ENCODE assay signal across 8 cellular contexts in the genomic region with DNA sequence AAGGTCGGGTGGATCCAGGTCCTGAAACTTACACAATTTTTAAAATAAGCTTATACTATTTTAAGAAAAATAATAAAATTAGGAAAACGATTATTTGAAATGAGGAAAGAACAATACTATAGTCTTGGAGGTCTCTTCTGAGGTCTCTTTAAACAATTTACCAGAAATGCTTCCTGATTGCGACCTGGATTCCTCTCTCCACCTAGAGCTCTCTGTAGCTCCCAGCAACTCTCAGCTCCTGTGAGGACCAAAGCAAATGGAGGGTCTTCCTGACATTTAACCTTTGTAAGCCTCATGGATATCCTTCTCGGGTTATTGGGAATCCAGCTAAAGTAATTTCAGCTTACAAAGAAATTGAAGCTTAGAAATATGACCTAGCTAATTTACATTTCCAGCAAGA. TPM values are rescaled to one million over a fixed set of nuclear protein-coding genes. Genes with fewer than 3 reads are reported as not detected.
DNase-seq lines count a peak whose midpoint lies in the region; ATAC-seq, FAIRE-seq and TF ChIP-seq lines count a peak whose summit lies in the region.

No MANE protein-coding gene starts in this region.

- peak overlapping the region; percentile 96 for H3K4me3 Mint-ChIP-seq in dendritic cell treated with granulocyte-macrophage colony-stimulating factor and Interleukin-4, amounts not matched to agents 40 ng/mL and 50 ng/mL, for 4 days
- H3K4me3 Mint-ChIP-seq in naive thymus-derived CD8-positive, alpha-beta T cell, result peak overlapping the region; percentile 88 to 99 (median 97)

- H3K9me3 Mint-ChIP-seq in dendritic cell treated with granulocyte-macrophage colony-stimulating factor and Interleukin-4, amounts not matched to agents 40 ng/mL and 50 ng/mL, for 4 days, result peaks cover 26% of the 10 kb centered on the region
- H3K9me3 Mint-ChIP-seq in naive thymus-derived CD8-positive, alpha-beta T cell, result peaks cover 0 to 14% (median 10%) of the 10 kb centered on the region in 9 donors

- peaks cover 10% of the 10 kb centered on the region for H3K4me1 ChIP-seq in Karpas-422 (ENCODE audit: low read length)
- H3K4me1 ChIP-seq in adrenal gland (replicated peaks in 1 of 2), result peaks cover 0 to 8% of the 10 kb centered on the region in 2 donors

- H3K27me3 ChIP-seq in Karpas-422 (ENCODE audit: low read length), result no peaks in the 10 kb centered on the region
- H3K27me3 ChIP-seq in adrenal gland, result no peaks in the 10 kb centered on the region

- H3K4me1 Mint-ChIP-seq in dendritic cell treated with granulocyte-macrophage colony-stimulating factor and Interleukin-4, amounts not matched to agents 40 ng/mL and 50 ng/mL, for 4 days (ENCODE audit: low read depth), result peaks cover 8% of the 10 kb centered on the region
- H3K4me1 Mint-ChIP-seq in naive thymus-derived CD8-positive, alpha-beta T cell, result peaks cover 13 to 22% (median 20%) of the 10 kb centered on the region in 4 donors

- POLR2A ChIA-PET in naive thymus-derived CD8-positive, alpha-beta T cell (lab: Charles Lee), result interaction anchor here (0.7 to 1.0 kb wide), 4 partner anchors 19 to 924 kb away, joined by 3 to 5 read pairs (median 4); a partner anchor contains a TSS

- no peaks in the 10 kb centered on the region for H3K27me3 Mint-ChIP-seq in dendritic cell treated with granulocyte-macrophage colony-stimulating factor and Interleukin-4, amounts not matched to agents 40 ng/mL and 50 ng/mL, for 4 days
- no peaks in the 10 kb centered on the region for H3K27me3 Mint-ChIP-seq in naive thymus-derived CD8-positive, alpha-beta T cell

- no peaks in the 10 kb centered on the region for H4K20me1 ChIP-seq in Karpas-422 (ENCODE audit: insufficient read depth, low read depth, low read length)

- no peak for FAIRE-seq in GM19239 (lab: Jason Lieb, UNC)

- no peak for TF ChIP-seq POLR2A in adrenal gland (IDR thresholded peaks at IDR 0.05)

- intact Hi-C loops in dendritic cell treated with granulocyte-macrophage colony-stimulating factor and Interleukin-4, amounts not matched to agents 40 ng/mL and 50 ng/mL, for 4 days (cut with micrococcal nuclease), result loop anchor here (5.0 kb wide), 1 partner anchor 216 kb away; a partner anchor contains a TSS
- intact Hi-C loops in adrenal gland (cut with DNase I) (no loop called here), posterior cingulate gyrus (cut with DNase I) (no loop called here)

- H3K9ac ChIP-seq in Karpas-422 (ENCODE audit: low read length), result peak overlapping the region; percentile 55; the same call in 1 of the 2 replicates

- H3K27ac Mint-ChIP-seq in dendritic cell treated with granulocyte-macrophage colony-stimulating factor and Interleukin-4, amounts not matched to agents 40 ng/mL and 50 ng/mL, for 4 days, result peak overlapping the region; percentile 84
- peak overlapping the region in 6 of 10 donors; percentile 71 to 96 (median 92) for H3K27ac Mint-ChIP-seq in naive thymus-derived CD8-positive, alpha-beta T cell

- H3K27ac ChIP-seq in Karpas-422 (ENCODE audit: low read length), result no peak overlapping the region
- H3K27ac ChIP-seq in adrenal gland, result peak overlapping the region in 2 of 5 donors; percentile 70 to 79

- H3K4me3 ChIP-seq in AG09309 (ENCODE audit: control insufficient read depth, low read depth, low read length) (peak overlapping the region; percentile 94), Karpas-422 (ENCODE audit: low read length) (peak overlapping the region; percentile 71), adrenal gland (peak overlapping the region in 2 of 4 donors; percentile 65 to 91)

- H3K36me3 Mint-ChIP-seq in dendritic cell treated with granulocyte-macrophage colony-stimulating factor and Interleukin-4, amounts not matched to agents 40 ng/mL and 50 ng/mL, for 4 days (ENCODE audit: low read depth), result peaks cover 22% of the 10 kb centered on the region
- H3K36me3 Mint-ChIP-seq in naive thymus-derived CD8-positive, alpha-beta T cell, result peaks cover 6 to 18% (median 12%) of the 10 kb centered on the region in 3 donors

- H2AFZ ChIP-seq in Karpas-422 (ENCODE audit: low read length), result no peak overlapping the region

- H3K36me3 ChIP-seq in Karpas-422 (ENCODE audit: insufficient read depth, low read length) (no peaks in the 10 kb centered on the region), adrenal gland (replicated peaks in 1 of 2) (no peaks in the 10 kb centered on the region)

- TF ChIP-seq CTCF in AG09309 (IDR thresholded peaks at IDR 0.05; ENCODE audit: control insufficient read depth, insufficient read depth, low read depth, low read length, missing control alignments) (no peak), adrenal gland (IDR thresholded peaks at IDR 0.05) (no peak)

- no peaks in the 10 kb centered on the region for H3K9me2 ChIP-seq in Karpas-422 (replicated peaks; ENCODE audit: insufficient read depth, low read length)

- no peak for ATAC-seq in naive thymus-derived CD8-positive, alpha-beta T cell

- DNase-seq in AG09309 (ENCODE audit: low read depth), result no peak
- no peak for DNase-seq in Karpas-422
- DNase-seq in naive thymus-derived CD8-positive, alpha-beta T cell, result no peak
- no peak for DNase-seq in adrenal gland
- no peak for DNase-seq in RKO (ENCODE audit: low spot score)
- DNase-seq in posterior cingulate gyrus, result no peak
- DNase-seq in GM19239 (ENCODE audit: insufficient read length, low spot score), result no peak

- no peaks in the 10 kb centered on the region for H3K79me2 ChIP-seq in Karpas-422 (ENCODE audit: low read length)

- H3K9me3 ChIP-seq in Karpas-422 (ENCODE audit: low read length) (peaks cover 4% of the 10 kb centered on the region; the same call in 1 of the 2 replicates), adrenal gland (replicated peaks in 1 of 3) (peaks cover 0 to 6% (median 0%) of the 10 kb centered on the region in 3 donors)

- WGBS in adrenal gland, 4 donors, result 25 to 30% (median 28%) methylated on average over 4 of the region's 4 CpGs

- peak overlapping the region; percentile 81 for H3K4me2 ChIP-seq in Karpas-422 (ENCODE audit: low read depth, low read length, poor library complexity, severe bottlenecking)

RNA-seq across cellular contexts. Expression of a gene that starts 0.9 kb away (rescaled TPM):
- total RNA-seq in Karpas-422 (2014; rRNA removed; shearing (Covaris generic); ENCODE audit: low replicate concordance), result 0.29 and 0.86 TPM in 2 replicates
- total RNA-seq in naive thymus-derived CD8-positive, alpha-beta T cell, result 1 to 10 TPM; 8.0 to 8.5 TPM
- polyA plus RNA-seq in naive thymus-derived CD8-positive, alpha-beta T cell, result 1 to 10 TPM in 2 of 3 donors, under 1 TPM in 1; 0.22 to 2.0 (median 1.3) TPM
- 10 to 100 TPM in 2 of 8 donors, 1 to 10 TPM in 6; 4.6 to 14.1 (median 9.6) TPM for total RNA-seq in adrenal gland
- polyA plus RNA-seq in adrenal gland, result 1 to 10 TPM; 3.5 to 9.5 (median 5.6) TPM

RNA-seq across cellular contexts. Expression of a gene that starts 5.8 kb away (rescaled TPM):
- 0.32 and 0.89 TPM in 2 replicates for total RNA-seq in Karpas-422 (2014; rRNA removed; shearing (Covaris generic); ENCODE audit: low replicate concordance)
- total RNA-seq in naive thymus-derived CD8-positive, alpha-beta T cell, result not detected
- not detected for polyA plus RNA-seq in naive thymus-derived CD8-positive, alpha-beta T cell
- total RNA-seq in adrenal gland, result not detected
- polyA plus RNA-seq in adrenal gland, result not detected

RNA-seq across cellular contexts. Expression of a gene that starts 51.2 kb away (rescaled TPM):
- not detected in 2 replicates for total RNA-seq in Karpas-422 (2014; rRNA removed; shearing (Covaris generic); ENCODE audit: low replicate concordance)
- under 1 TPM in 1 of 2 experiments, not detected in 1; 0.26 TPM for total RNA-seq in naive thymus-derived CD8-positive, alpha-beta T cell
- polyA plus RNA-seq in naive thymus-derived CD8-positive, alpha-beta T cell, result under 1 TPM in 2 of 3 donors, not detected in 1; 0.19 to 0.43 TPM
- total RNA-seq in adrenal gland, result under 1 TPM in 5 of 8 donors, not detected in 3; 0.39 to 0.54 (median 0.50) TPM
- 1 to 10 TPM in 1 of 3 donors, under 1 TPM in 2; 0.17 to 1.2 (median 0.64) TPM for polyA plus RNA-seq in adrenal gland
